30 cellular contexts compared by ENCODE assay signal in the genomic region with DNA sequence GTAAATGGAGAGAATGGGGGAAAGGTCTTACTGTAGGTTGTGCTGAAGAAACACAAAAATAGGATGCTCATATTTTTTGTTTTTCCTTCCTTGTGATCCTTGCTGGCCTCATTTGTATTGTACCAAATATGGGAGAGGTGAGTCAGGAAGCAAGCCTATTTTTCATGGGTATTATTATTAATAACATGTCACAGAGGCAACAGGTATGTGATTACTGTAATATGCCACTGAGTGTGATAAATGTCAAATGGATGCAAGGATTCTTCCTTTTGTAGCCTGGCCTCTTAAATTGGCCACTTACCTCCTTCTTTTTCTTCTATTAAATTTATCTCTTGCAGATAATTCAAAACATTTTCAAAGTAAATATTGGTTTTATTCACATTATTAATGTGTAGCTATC. TPM values are rescaled to one million over a fixed set of nuclear protein-coding genes. Genes with fewer than 3 reads are reported as not detected.
"Had no signal": no experiment of that assay in that cellular context is flagged by ENCODE, and none has a peak within 500 bp of the region (broad histone marks: within the 10 kb centered on the region; RNA-seq: fewer than 3 reads in every experiment).

No MANE protein-coding gene starts in this region.

- H3K4me1 ChIP-seq: adrenal gland, body of pancreas, breast epithelium had no signal

- H3K4me3 ChIP-seq: adrenal gland, body of pancreas, breast epithelium had no signal

- H3K36me3 ChIP-seq: adrenal gland, brain microvascular endothelial cell, breast epithelium had no signal

- H3K27me3 ChIP-seq: adrenal gland, body of pancreas, brain microvascular endothelial cell had no signal

- H3K27ac Mint-ChIP-seq: activated B cell treated with CpG ODN at 0.5 μM for 24 hours; activated CD4-positive, alpha-beta memory T cell treated with anti-CD3 and anti-CD28 coated beads for 36 hours; activated CD4-positive, alpha-beta T cell treated with anti-CD3 and anti-CD28 coated beads, Interleukin-2, amount 10 ng/mL, durations not matched to agents 24 days and 14 days; activated CD8-positive, alpha-beta T cell treated with anti-CD3 and anti-CD28 coated beads for 36 hours; activated naive CD4-positive, alpha-beta T cell treated with anti-CD3 and anti-CD28 coated beads for 36 hours; activated naive CD4-positive, alpha-beta T cell treated with anti-CD3 and anti-CD28 coated beads, Interleukin-2, amount 50 U/mL, for 72 hours; activated naive CD8-positive, alpha-beta T cell treated with anti-CD3 and anti-CD28 coated beads for 36 hours; activated T-cell treated with anti-CD3 and anti-CD28 coated beads, Interleukin-2, amount 50 U/mL, for 72 hours; activated T-helper 1 cell treated with anti-CD3 and anti-CD28 coated beads, Interleukin-12 subunit alpha, Interleukin-12 subunit beta, Interleukin-2, Interleukin-4 antibody, amounts not matched to agents 30 ng/mL and 10 ng/mL and 1 ng/mL, durations not matched to agents 14 hours and 24 hours and 36 hours; activated T-helper 17 cell treated with anti-CD3 and anti-CD28 coated beads, Interleukin-2, amount 50 U/mL, for 72 hours; T-helper 1 cell treated with Interleukin-12 subunit alpha and Interleukin-12 subunit beta and Interleukin-4 antibody, amounts not matched to agents 30 μg/mL and 1 μg/mL, for 36 hours had no signal

- H3K27ac ChIP-seq: adrenal gland, body of pancreas, brain microvascular endothelial cell, breast epithelium, VCaP had no signal

- ATAC-seq: activated CD8-positive, alpha-beta T cell treated with anti-CD3 and anti-CD28 coated beads for 36 hours; activated naive CD4-positive, alpha-beta T cell treated with anti-CD3 and anti-CD28 coated beads, Interleukin-2, amount 50 U/mL, for 72 hours; activated T-cell treated with anti-CD3 and anti-CD28 coated beads, Interleukin-2, amount 50 U/mL, for 4 hours; activated T-cell treated with anti-CD3 and anti-CD28 coated beads, Interleukin-2, amount 50 U/mL, for 72 hours; activated T-helper 17 cell treated with anti-CD3 and anti-CD28 coated beads, Interleukin-2, amount 50 U/mL, for 72 hours; body of pancreas had no signal

- H3K36me3 Mint-ChIP-seq: activated CD4-positive, alpha-beta memory T cell treated with anti-CD3 and anti-CD28 coated beads for 36 hours; activated naive CD4-positive, alpha-beta T cell treated with anti-CD3 and anti-CD28 coated beads, Interleukin-2, amount 50 U/mL, for 72 hours; activated naive CD8-positive, alpha-beta T cell treated with anti-CD3 and anti-CD28 coated beads for 36 hours had no signal

- H3K9me3 Mint-ChIP-seq: activated B cell treated with CpG ODN at 0.5 μM for 24 hours; activated CD4-positive, alpha-beta memory T cell treated with anti-CD3 and anti-CD28 coated beads for 36 hours; activated CD4-positive, alpha-beta T cell treated with anti-CD3 and anti-CD28 coated beads, Interleukin-2, amount 10 ng/mL, durations not matched to agents 24 days and 14 days; activated CD8-positive, alpha-beta T cell treated with anti-CD3 and anti-CD28 coated beads for 36 hours; activated naive CD4-positive, alpha-beta T cell treated with anti-CD3 and anti-CD28 coated beads for 36 hours; activated naive CD4-positive, alpha-beta T cell treated with anti-CD3 and anti-CD28 coated beads, Interleukin-2, amount 50 U/mL, for 72 hours; activated naive CD8-positive, alpha-beta T cell treated with anti-CD3 and anti-CD28 coated beads for 36 hours; activated T-cell treated with anti-CD3 and anti-CD28 coated beads, Interleukin-2, amount 50 U/mL, for 4 hours; activated T-cell treated with anti-CD3 and anti-CD28 coated beads, Interleukin-2, amount 50 U/mL, for 72 hours; activated T-helper 1 cell treated with anti-CD3 and anti-CD28 coated beads, Interleukin-12 subunit alpha, Interleukin-12 subunit beta, Interleukin-2, Interleukin-4 antibody, amounts not matched to agents 30 ng/mL and 10 ng/mL and 1 ng/mL, durations not matched to agents 14 hours and 24 hours and 36 hours; activated T-helper 17 cell treated with anti-CD3 and anti-CD28 coated beads, Interleukin-2, amount 50 U/mL, for 72 hours; T-helper 1 cell treated with Interleukin-12 subunit alpha and Interleukin-12 subunit beta and Interleukin-4 antibody, amounts not matched to agents 30 μg/mL and 1 μg/mL, for 36 hours had no signal

- H3K4me3 Mint-ChIP-seq: activated B cell treated with CpG ODN at 0.5 μM for 24 hours; activated CD4-positive, alpha-beta memory T cell treated with anti-CD3 and anti-CD28 coated beads for 36 hours; activated CD4-positive, alpha-beta T cell treated with anti-CD3 and anti-CD28 coated beads, Interleukin-2, amount 10 ng/mL, durations not matched to agents 24 days and 14 days; activated CD8-positive, alpha-beta T cell treated with anti-CD3 and anti-CD28 coated beads for 36 hours; activated naive CD4-positive, alpha-beta T cell treated with anti-CD3 and anti-CD28 coated beads for 36 hours; activated naive CD8-positive, alpha-beta T cell treated with anti-CD3 and anti-CD28 coated beads for 36 hours; activated T-cell treated with anti-CD3 and anti-CD28 coated beads, Interleukin-2, amount 50 U/mL, for 4 hours; activated T-cell treated with anti-CD3 and anti-CD28 coated beads, Interleukin-2, amount 50 U/mL, for 72 hours; activated T-helper 1 cell treated with anti-CD3 and anti-CD28 coated beads, Interleukin-12 subunit alpha, Interleukin-12 subunit beta, Interleukin-2, Interleukin-4 antibody, amounts not matched to agents 30 ng/mL and 10 ng/mL and 1 ng/mL, durations not matched to agents 14 hours and 24 hours and 36 hours; activated T-helper 17 cell treated with anti-CD3 and anti-CD28 coated beads, Interleukin-2, amount 50 U/mL, for 72 hours; T-helper 1 cell treated with Interleukin-12 subunit alpha and Interleukin-12 subunit beta and Interleukin-4 antibody, amounts not matched to agents 30 μg/mL and 1 μg/mL, for 36 hours had no signal

- DNase-seq: activated B cell treated with CpG ODN at 0.5 μM for 24 hours; activated CD4-positive, alpha-beta T cell treated with anti-CD3 and anti-CD28 coated beads, Interleukin-2, amount 50 U/mL, for 4 hours; activated CD4-positive, CD25-positive, alpha-beta regulatory T cell treated with anti-CD3 and anti-CD28 coated beads, Interleukin-2, amount 50 U/mL, for 72 hours; activated CD8-positive, alpha-beta memory T cell treated with anti-CD3 and anti-CD28 coated beads, Interleukin-2, amount 50 U/mL, for 4 hours; activated effector memory CD4-positive, alpha-beta T cell treated with anti-CD3 and anti-CD28 coated beads, Interleukin-2, amount 50 U/mL, for 16 hours; activated naive CD4-positive, alpha-beta T cell; activated naive CD4-positive, alpha-beta T cell treated with anti-CD3 and anti-CD28 coated beads, Interleukin-2, amount 50 U/mL, for 16 hours; activated naive CD8-positive, alpha-beta T cell treated with anti-CD3 and anti-CD28 coated beads for 36 hours; activated T-cell treated with anti-CD3 and anti-CD28 coated beads for 4 hours; activated T-cell treated with anti-CD3 and anti-CD28 coated beads, Interleukin-2, amount 50 U/mL, for 1 hour; activated T-cell treated with anti-CD3 and anti-CD28 coated beads, Interleukin-2, amount 50 U/mL, for 4 hours; aorta had no signal

- H3K4me1 Mint-ChIP-seq: activated B cell treated with CpG ODN at 0.5 μM for 24 hours; activated CD4-positive, alpha-beta T cell treated with anti-CD3 and anti-CD28 coated beads, Interleukin-2, amount 10 ng/mL, durations not matched to agents 24 days and 14 days; activated naive CD8-positive, alpha-beta T cell treated with anti-CD3 and anti-CD28 coated beads for 36 hours; activated T-helper 17 cell treated with anti-CD3 and anti-CD28 coated beads, Interleukin-2, amount 50 U/mL, for 72 hours had no signal

- H3K9me3 ChIP-seq: adrenal gland, body of pancreas, breast epithelium had no signal

RNA-seq across cellular contexts. Expression of a gene that starts 10.2 kb away (rescaled TPM):
- total RNA-seq: activated B cell treated with CpG ODN at 0.5 μM for 24 hours; activated CD4-positive, alpha-beta memory T cell treated with anti-CD3 and anti-CD28 coated beads for 36 hours; activated CD4-positive, alpha-beta T cell treated with anti-CD3 and anti-CD28 coated beads, Interleukin-2, amount 10 ng/mL, durations not matched to agents 24 days and 14 days; activated CD8-positive, alpha-beta memory T cell treated with anti-CD3 and anti-CD28 coated beads for 36 hours; activated CD8-positive, alpha-beta T cell treated with anti-CD3 and anti-CD28 coated beads for 36 hours; activated naive CD4-positive, alpha-beta T cell treated with anti-CD3 and anti-CD28 coated beads for 36 hours; activated naive CD4-positive, alpha-beta T cell treated with anti-CD3 and anti-CD28 coated beads, Interleukin-2, amount 50 U/mL, for 72 hours; activated naive CD8-positive, alpha-beta T cell treated with anti-CD3 and anti-CD28 coated beads for 36 hours; activated T-cell treated with anti-CD3 and anti-CD28 coated beads, Interleukin-2, amount 50 U/mL, for 4 hours; activated T-cell treated with anti-CD3 and anti-CD28 coated beads, Interleukin-2, amount 50 U/mL, for 72 hours; activated T-helper 1 cell treated with anti-CD3 and anti-CD28 coated beads, Interleukin-12 subunit alpha, Interleukin-12 subunit beta, Interleukin-2, Interleukin-4 antibody, amounts not matched to agents 30 ng/mL and 10 ng/mL and 1 ng/mL, durations not matched to agents 14 hours and 24 hours and 36 hours; activated T-helper 17 cell treated with anti-CD3 and anti-CD28 coated beads, Interleukin-2, amount 50 U/mL, for 72 hours; adrenal gland; aorta; astrocyte; body of pancreas; breast epithelium; cardiac septum; cerebellum had no signal
- polyA plus RNA-seq: adrenal gland, aorta had no signal

RNA-seq across cellular contexts. Expression of a gene that starts 48.9 kb away (rescaled TPM):
- total RNA-seq: activated B cell treated with CpG ODN at 0.5 μM for 24 hours; activated CD8-positive, alpha-beta T cell treated with anti-CD3 and anti-CD28 coated beads for 36 hours; activated naive CD4-positive, alpha-beta T cell treated with anti-CD3 and anti-CD28 coated beads for 36 hours; activated naive CD8-positive, alpha-beta T cell treated with anti-CD3 and anti-CD28 coated beads for 36 hours; adrenal gland; aorta; astrocyte; body of pancreas; breast epithelium; cardiac septum; cerebellum had no signal
- polyA plus RNA-seq: adrenal gland, aorta had no signal
